19 cellular contexts compared by ENCODE assay signal in genomic region chr2:136020831-136021230, GRCh38.
"Had no signal": no experiment of that assay in that cellular context is flagged by ENCODE, and none has a peak within 500 bp of the region (broad histone marks: within the 10 kb centered on the region; RNA-seq: fewer than 3 reads in every experiment).

No MANE protein-coding gene starts in this region.

- H3K36me3 ChIP-seq: transverse colon, vagina had no signal

- H3K4me3 ChIP-seq: body of pancreas, transverse colon, vagina had no signal

- H3K9me3 ChIP-seq: body of pancreas, transverse colon, vagina had no signal

- H3K27me3 Mint-ChIP-seq: activated CD4-positive, alpha-beta T cell treated with anti-CD3 and anti-CD28 coated beads, Interleukin-2, amount 10 ng/mL, durations not matched to agents 7 days and 5 days; central memory CD8-positive, alpha-beta T cell; stimulated activated memory B cell treated with anti-CD40 and anti-IgM and Interleukin-4, amounts not matched to agents 10 μg/mL and 1 μg/mL and 100 μg/mL, for 72 hours had no signal

- H3K27ac Mint-ChIP-seq: activated CD4-positive, alpha-beta T cell treated with anti-CD3 and anti-CD28 coated beads, Interleukin-2, amount 10 ng/mL, durations not matched to agents 7 days and 5 days; activated naive CD8-positive, alpha-beta T cell treated with anti-CD3 and anti-CD28 coated beads for 36 hours; activated T-cell treated with anti-CD3 and anti-CD28 coated beads, Interleukin-2, amount 50 U/mL, for 72 hours; natural killer cell; stimulated activated memory B cell treated with anti-CD40 and anti-IgM and Interleukin-4, amounts not matched to agents 10 μg/mL and 1 μg/mL and 100 μg/mL, for 72 hours had no signal

- FAIRE-seq: TTC549 had no signal

- H3K4me3 Mint-ChIP-seq: activated CD4-positive, alpha-beta T cell treated with anti-CD3 and anti-CD28 coated beads, Interleukin-2, amount 10 ng/mL, durations not matched to agents 7 days and 5 days; activated naive CD8-positive, alpha-beta T cell treated with anti-CD3 and anti-CD28 coated beads for 36 hours; activated T-cell treated with anti-CD3 and anti-CD28 coated beads, Interleukin-2, amount 50 U/mL, for 72 hours; central memory CD8-positive, alpha-beta T cell; natural killer cell; stimulated activated memory B cell treated with anti-CD40 and anti-IgM and Interleukin-4, amounts not matched to agents 10 μg/mL and 1 μg/mL and 100 μg/mL, for 72 hours had no signal

- DNase-seq: activated CD4-positive, alpha-beta T cell treated with anti-CD3 and anti-CD28 coated beads, Interleukin-2, amount 10 ng/mL, durations not matched to agents 7 days and 5 days; activated CD8-positive, alpha-beta memory T cell treated with anti-CD3 and anti-CD28 coated beads, Interleukin-2, amount 50 U/mL, for 48 hours; activated gamma-delta T cell treated with Interleukin-2 at 50 U/mL for 16 hours; activated naive CD8-positive, alpha-beta T cell treated with anti-CD3 and anti-CD28 coated beads for 36 hours; activated T-cell treated with anti-CD3 and anti-CD28 coated beads, Interleukin-2, amount 50 U/mL, for 72 hours; body of pancreas; cortex of kidney; effector CD8-positive, alpha-beta T cell; foreskin fibroblast; kidney glomerular epithelial cell; mesendoderm; natural killer cell; stimulated activated CD4-positive, alpha-beta T cell treated with anti-CD3 and anti-CD28 coated beads, Interleukin-12 subunit alpha, Interleukin-12 subunit beta, amount 100 ng/mL, for 4 hours; T-helper 2 cell; transverse colon had no signal

- H3K9me3 Mint-ChIP-seq: activated CD4-positive, alpha-beta T cell treated with anti-CD3 and anti-CD28 coated beads, Interleukin-2, amount 10 ng/mL, durations not matched to agents 7 days and 5 days; activated naive CD8-positive, alpha-beta T cell treated with anti-CD3 and anti-CD28 coated beads for 36 hours; activated T-cell treated with anti-CD3 and anti-CD28 coated beads, Interleukin-2, amount 50 U/mL, for 72 hours; central memory CD8-positive, alpha-beta T cell; natural killer cell; stimulated activated memory B cell treated with anti-CD40 and anti-IgM and Interleukin-4, amounts not matched to agents 10 μg/mL and 1 μg/mL and 100 μg/mL, for 72 hours had no signal

- H3K27ac ChIP-seq: body of pancreas, transverse colon, vagina had no signal

- H3K36me3 Mint-ChIP-seq: activated naive CD8-positive, alpha-beta T cell treated with anti-CD3 and anti-CD28 coated beads for 36 hours; natural killer cell; stimulated activated memory B cell treated with anti-CD40 and anti-IgM and Interleukin-4, amounts not matched to agents 10 μg/mL and 1 μg/mL and 100 μg/mL, for 72 hours had no signal

- H3K27me3 ChIP-seq: body of pancreas, transverse colon, vagina had no signal
